Comparison of ENCODE assay signal across 2 cellular contexts in genomic region chr10:93773120-93773519, GRCh38.
TF ChIP-seq lines count a peak whose summit lies in the region.

No MANE protein-coding gene starts in this region.

TF ChIP-seq in liver, 16 proteins besides CTCF, POLR2A, EP300 and RAD21 (continued from another document):
- TF ChIP-seq GABPA (IDR thresholded peaks at IDR 0.05 in 1 of 2, conservative IDR thresholded peaks at IDR 0.05 in 1 of 2), result no peak
TF ChIP-seq in liver: peak in this region for 0.

TF ChIP-seq in HepG2, 621 proteins besides CTCF, POLR2A, EP300 and RAD21 (continued from another document):
- TF ChIP-seq ZNF710 (CRISPR knock-in tag; IDR thresholded peaks at IDR 0.05; ENCODE audit: borderline replicate concordance), result no peak
- TF ChIP-seq NAIF1 (CRISPR knock-in tag; IDR thresholded peaks at IDR 0.05; ENCODE audit: borderline replicate concordance), result no peak
